ENCODE assay signal across 15 cellular contexts in the genomic region with DNA sequence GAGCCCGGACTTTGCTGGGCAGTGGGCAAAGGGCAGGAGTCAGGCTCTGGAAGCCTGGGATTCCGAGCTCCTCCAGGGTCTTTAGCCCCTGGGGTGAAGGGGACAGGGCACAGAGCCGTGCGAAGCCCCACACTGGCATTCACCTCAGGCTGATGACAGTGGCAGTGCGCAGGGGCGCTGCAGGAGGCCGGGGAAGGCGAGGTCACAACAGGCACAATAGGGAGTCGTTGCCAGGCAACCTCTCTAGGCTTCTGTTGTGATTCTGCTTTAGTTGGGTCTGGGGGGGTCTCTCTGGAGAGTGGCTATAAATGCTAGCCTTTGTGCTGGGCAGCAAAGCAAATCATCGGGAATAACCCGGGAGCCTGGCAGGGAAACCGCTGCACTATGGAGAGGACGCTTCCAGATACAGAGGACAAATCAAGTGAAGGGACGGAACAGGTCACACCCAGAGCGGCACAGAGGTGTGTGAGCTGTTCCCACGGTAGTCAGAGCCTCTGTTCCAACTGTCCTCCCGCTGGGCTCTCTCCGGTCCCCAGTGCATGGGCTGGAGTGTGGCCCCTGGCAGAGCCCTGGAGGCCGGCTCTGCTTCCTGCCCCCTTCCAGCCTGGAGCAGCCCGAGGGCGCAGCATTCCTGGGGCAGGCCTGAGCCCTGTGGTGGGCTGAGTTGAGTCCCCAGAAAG. TPM values are rescaled to one million over a fixed set of nuclear protein-coding genes. Genes with fewer than 3 reads are reported as not detected.
DNase-seq lines count a peak whose midpoint lies in the region; ATAC-seq and TF ChIP-seq lines count a peak whose summit lies in the region.
"Had no signal": no experiment of that assay in that cellular context is flagged by ENCODE, and none has a peak within 500 bp of the region (broad histone marks: within the 10 kb centered on the region; RNA-seq: fewer than 3 reads in every experiment).

No MANE protein-coding gene starts in this region.

- H3K23ac ChIP-seq in neuronal stem cell (ENCODE audit: low read depth, low read length, poor library complexity) = no peak overlapping the region

- H3K4me1 Mint-ChIP-seq in endodermal cell = peaks cover 9% of the 10 kb centered on the region
- H3K4me1 Mint-ChIP-seq: stimulated activated naive CD8-positive, alpha-beta T cell treated with anti-CD3 and anti-CD28 coated beads, Interleukin-15, amount 100 ng/mL, for 72 hours had no signal

- H3K14ac ChIP-seq in neuronal stem cell (ENCODE audit: low read length) = no peak overlapping the region

- H2AFZ ChIP-seq in neuronal stem cell (ENCODE audit: low read length) = peak overlapping the region; percentile 84

- peaks cover 1% of the 10 kb centered on the region for H3K27me3 Mint-ChIP-seq in endodermal cell (ENCODE audit: insufficient read depth)
- H3K27me3 Mint-ChIP-seq: activated naive CD8-positive, alpha-beta T cell; stimulated activated naive CD8-positive, alpha-beta T cell treated with anti-CD3 and anti-CD28 coated beads, Interleukin-15, amount 100 ng/mL, for 72 hours had no signal

- no peak overlapping the region for H4K91ac ChIP-seq in neuronal stem cell (ENCODE audit: low read depth, low read length, poor library complexity)

- H3K4me1 ChIP-seq in endodermal cell (ENCODE audit: control insufficient read depth, insufficient read depth, low read length) = peaks cover 7% of the 10 kb centered on the region
- H3K4me1 ChIP-seq in neuronal stem cell (ENCODE audit: control insufficient read depth in 2 of 2, insufficient read depth in 1 of 2, low read depth in 1 of 2, low read length in 2 of 2) = peaks cover 17 to 23% of the 10 kb centered on the region in 2 donors

- ATAC-seq in GM19397 (IDR thresholded peaks at IDR 0.05; ENCODE audit: unreplicated experiment) = no peak
- no peak for ATAC-seq in GM18505 (IDR thresholded peaks at IDR 0.05; ENCODE audit: unreplicated experiment)
- ATAC-seq: stimulated activated naive CD8-positive, alpha-beta T cell treated with anti-CD3 and anti-CD28 coated beads, Interleukin-15, amount 100 ng/mL, for 72 hours had no signal

- H3K9me3 Mint-ChIP-seq in endodermal cell = no peaks in the 10 kb centered on the region
- H3K9me3 Mint-ChIP-seq: stimulated activated naive CD8-positive, alpha-beta T cell treated with anti-CD3 and anti-CD28 coated beads, Interleukin-15, amount 100 ng/mL, for 72 hours had no signal

- H3K4me3 Mint-ChIP-seq in endodermal cell = no peak overlapping the region
- H3K4me3 Mint-ChIP-seq: activated naive CD8-positive, alpha-beta T cell; B cell; stimulated activated naive CD8-positive, alpha-beta T cell treated with anti-CD3 and anti-CD28 coated beads, Interleukin-15, amount 100 ng/mL, for 72 hours had no signal

- H2BK120ac ChIP-seq in neuronal stem cell (ENCODE audit: low read depth, low read length) = no peak overlapping the region

- H3K27ac ChIP-seq in endodermal cell (ENCODE audit: low read depth, low read length) (peak overlapping the region; percentile 81), neuronal stem cell (replicated peaks; ENCODE audit: low read length) (peak overlapping the region; percentile 35)
- H3K27ac ChIP-seq: KMS-11 had no signal

- TF ChIP-seq CTCF in endodermal cell (conservative IDR thresholded peaks at IDR 0.05) = no peak

- H3K9ac ChIP-seq in endodermal cell (ENCODE audit: extremely low read depth, low read length, poor library complexity, severe bottlenecking) (no peak overlapping the region), neuronal stem cell (ENCODE audit: low read depth, low read length, poor library complexity) (no peak overlapping the region)
- H3K9ac ChIP-seq: KMS-11 had no signal

- H2BK15ac ChIP-seq in neuronal stem cell (ENCODE audit: low read length) = no peak overlapping the region

- H3K27ac Mint-ChIP-seq in endodermal cell = no peak overlapping the region
- H3K27ac Mint-ChIP-seq: activated naive CD8-positive, alpha-beta T cell; B cell had no signal

- H3K36me3 ChIP-seq in H7 (replicated peaks; ENCODE audit: control insufficient read depth, insufficient read depth, low read length) (no peaks in the 10 kb centered on the region), endodermal cell (ENCODE audit: control insufficient read depth, insufficient read depth, low read length) (no peaks in the 10 kb centered on the region), neuronal stem cell (replicated peaks in 1 of 2; ENCODE audit: control insufficient read depth in 2 of 2, insufficient read depth in 2 of 2, low read length in 2 of 2) (no peaks in the 10 kb centered on the region)

- no peak overlapping the region for H2AK5ac ChIP-seq in neuronal stem cell (ENCODE audit: low read depth, low read length)

- peaks cover 2% of the 10 kb centered on the region for H3K79me1 ChIP-seq in neuronal stem cell (ENCODE audit: low read depth, low read length)

- H3K18ac ChIP-seq in neuronal stem cell (ENCODE audit: low read length) = peak overlapping the region; percentile 73

- no peaks in the 10 kb centered on the region for H3K36me3 Mint-ChIP-seq in endodermal cell (ENCODE audit: low read depth)
- H3K36me3 Mint-ChIP-seq: activated naive CD8-positive, alpha-beta T cell had no signal

- no peak overlapping the region for H2BK12ac ChIP-seq in neuronal stem cell (ENCODE audit: low read length)

- WGBS in endodermal cell (ENCODE audit: insufficient coverage in 1 of 2, insufficient read length in 1 of 2), 2 experiments = 36 to 52% methylated on average over 15 to 21 of the region's 21 CpGs
- WGBS in neuronal stem cell (ENCODE audit: extremely low coverage in 2 of 2, insufficient read length in 2 of 2, insufficient replicate concordance in 1 of 2), 2 donors = no CpG with 5 or more reads among the region's 21 CpGs

- H3K4ac ChIP-seq in neuronal stem cell (ENCODE audit: low read length) = no peak overlapping the region

- H4K8ac ChIP-seq in neuronal stem cell (ENCODE audit: low read depth, low read length) = no peak overlapping the region

- H3K27me3 ChIP-seq in H7 (ENCODE audit: control insufficient read depth, insufficient read depth, low read length) (no peaks in the 10 kb centered on the region), endodermal cell (ENCODE audit: control insufficient read depth, insufficient read depth, low read length, poor library complexity, severe bottlenecking) (no peaks in the 10 kb centered on the region), neuronal stem cell (ENCODE audit: control insufficient read depth in 3 of 3, insufficient read depth in 3 of 3, low read depth in 1 of 3, low read length in 3 of 3) (peaks cover 0 to 12% (median 0%) of the 10 kb centered on the region in 3 experiments)

- no peak for TF ChIP-seq POLR2A in GM18505 (IDR thresholded peaks at IDR 0.05; ENCODE audit: borderline replicate concordance, extremely low read depth, insufficient read depth, insufficient read length)

- H2BK5ac ChIP-seq in neuronal stem cell (ENCODE audit: low read length) = no peak overlapping the region

- H3K9me3 ChIP-seq in endodermal cell (ENCODE audit: control insufficient read depth, low read length) = no peaks in the 10 kb centered on the region
- H3K9me3 ChIP-seq in neuronal stem cell (replicated peaks in 1 of 2; ENCODE audit: control insufficient read depth in 2 of 2, insufficient read depth in 1 of 2, low read depth in 1 of 2, low read length in 2 of 2) = peaks cover 0 to 2% of the 10 kb centered on the region in 2 donors

- DNase-seq in H7 (peak; percentile 89), NCI-H2227 (lab: John Stamatoyannopoulos, UW; ENCODE audit: unreplicated experiment) (peak; percentile 81), endodermal cell (peak; percentile 79), neuronal stem cell (ENCODE audit: low spot score) (peak; percentile 76), NCI-H1694 (lab: John Stamatoyannopoulos, UW) (no peak)
- no peak for DNase-seq in effector CD4-positive, alpha-beta T cell
- DNase-seq: NCI-H446 treated with DMSO at 0.1 percent for 48 hours; stimulated activated CD4-positive, alpha-beta T cell treated with anti-CD3 and anti-CD28 coated beads, Interleukin-4, amount 100 ng/mL, for 4 hours; stimulated activated naive CD8-positive, alpha-beta T cell treated with anti-CD3 and anti-CD28 coated beads, Interleukin-15, amount 100 ng/mL, for 72 hours had no signal

- peak overlapping the region; percentile 38 for H3K4me2 ChIP-seq in neuronal stem cell (ENCODE audit: insufficient read depth, low read length, poor library complexity, severe bottlenecking)
- H3K4me2 ChIP-seq: KMS-11 had no signal

- no peak overlapping the region for H3K4me3 ChIP-seq in H7 (ENCODE audit: insufficient read depth, low read depth, low read length)
- H3K4me3 ChIP-seq in endodermal cell (ENCODE audit: low read length) = no peak overlapping the region
- peak overlapping the region in 1 of 2 donors; percentile 2 for H3K4me3 ChIP-seq in neuronal stem cell (ENCODE audit: low read length in 2 of 2)

RNA-seq across cellular contexts. Expression of a gene that starts 11.7 kb away (rescaled TPM):
- 10.2 and 12.1 TPM in 2 replicates for total RNA-seq in H7 (2014; rRNA removed; shearing (Covaris generic))
- total RNA-seq in endodermal cell = 10 to 100 TPM; 17.3 to 23.1 TPM
- 14.0 TPM for polyA plus RNA-seq in endodermal cell (2013, experiment 1 of 2)
- polyA plus RNA-seq in endodermal cell (2013, experiment 2 of 2) = 14.4 TPM
- polyA plus RNA-seq in neuronal stem cell (2013, experiment 1 of 2) = 11.2 TPM
- polyA plus RNA-seq in neuronal stem cell (2013, experiment 2 of 2) = 11.2 TPM

RNA-seq across cellular contexts. Expression of a gene that starts 49.2 kb away (rescaled TPM):
- 0.73 TPM in 1 of 2 replicates, not detected in the other for total RNA-seq in H7 (2014; rRNA removed; shearing (Covaris generic))
- under 1 TPM; 0.24 to 0.49 TPM for total RNA-seq in endodermal cell
- polyA plus RNA-seq in endodermal cell (2013, experiment 1 of 2) = 0.11 TPM
- polyA plus RNA-seq in endodermal cell (2013, experiment 2 of 2) = 0.46 TPM
- not detected for polyA plus RNA-seq in neuronal stem cell (2013, experiment 1 of 2)
- not detected for polyA plus RNA-seq in neuronal stem cell (2013, experiment 2 of 2)
- total RNA-seq: renal cortical epithelial cell had no signal

Comparison
In these comparisons a context has a peak if more than half of its experiments do, and no peak if none do; other contexts are left out.
1. DNase-seq: peak in H7 (single experiment), NCI-H2227 (single experiment), endodermal cell (single experiment) and neuronal stem cell (single experiment); none in NCI-H1694 (single experiment) and effector CD4-positive, alpha-beta T cell (single experiment).